Comparison of ENCODE assay signal across 20 cellular contexts in the genomic region with DNA sequence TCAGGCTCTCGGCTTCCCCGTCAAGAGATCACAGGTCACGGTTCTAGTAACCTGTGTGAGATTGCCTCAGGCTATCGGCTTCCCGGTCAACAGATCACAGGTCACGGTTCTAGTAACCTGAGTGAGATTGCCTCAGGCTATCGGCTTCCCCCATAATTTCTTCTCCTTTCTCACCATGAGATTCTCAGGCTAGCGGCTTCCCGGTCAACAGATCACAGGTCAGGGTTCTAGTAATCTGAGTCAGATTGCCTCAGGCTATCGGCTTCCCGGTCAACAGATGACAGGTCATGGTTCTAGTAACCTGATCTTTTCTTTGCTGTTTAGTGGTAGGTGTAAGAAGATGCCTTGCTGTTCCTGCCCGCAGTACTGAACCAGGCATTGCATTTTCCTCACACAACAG.
DNase-seq lines count a peak whose midpoint lies in the region; ATAC-seq, FAIRE-seq and TF ChIP-seq lines count a peak whose summit lies in the region.
"Had no signal": no experiment of that assay in that cellular context is flagged by ENCODE, and none has a peak within 500 bp of the region (broad histone marks: within the 10 kb centered on the region; RNA-seq: fewer than 3 reads in every experiment).

No MANE protein-coding gene starts in this region.

- no peak for TF ChIP-seq RAD21 in HepG2 (CRISPR knock-in tag; IDR thresholded peaks at IDR 0.05)

- H3K4me3 Mint-ChIP-seq in glutamatergic neuron (ENCODE audit: unreplicated experiment), result no peak overlapping the region
- H3K4me3 Mint-ChIP-seq in activated CD8-positive, alpha-beta T cell treated with anti-CD3 and anti-CD28 coated beads, Interleukin-2, amount 10 ng/mL, durations not matched to agents 7 days and 5 days, result no peak overlapping the region
- H3K4me3 Mint-ChIP-seq: CD14-positive monocyte had no signal

- H3K27me3 ChIP-seq in HepG2 (ENCODE audit: control insufficient read depth in 1 of 2, insufficient read depth in 2 of 2, low read length in 2 of 2), result no peaks in the 10 kb centered on the region
- H3K27me3 ChIP-seq in heart right ventricle, result no peaks in the 10 kb centered on the region
- H3K27me3 ChIP-seq: MG63 had no signal

- H2AFZ ChIP-seq in HepG2 (ENCODE audit: low read length), result no peak overlapping the region

- peaks cover 2% of the 10 kb centered on the region for H3K27me3 Mint-ChIP-seq in glutamatergic neuron (ENCODE audit: unreplicated experiment)
- no peaks in the 10 kb centered on the region for H3K27me3 Mint-ChIP-seq in activated CD8-positive, alpha-beta T cell treated with anti-CD3 and anti-CD28 coated beads, Interleukin-2, amount 10 ng/mL, durations not matched to agents 7 days and 5 days (ENCODE audit: low read depth)

- intact Hi-C loops in HepG2 (cut with micrococcal nuclease; ENCODE audit: unreplicated experiment) (no loop called here), heart right ventricle (cut with DNase I) (no loop called here)

- no peak overlapping the region for H3K4me3 ChIP-seq in HepG2 (replicated peaks in 1 of 3; ENCODE audit: insufficient read depth in 1 of 3, low read depth in 2 of 3, low read length in 3 of 3)
- H3K4me3 ChIP-seq in heart right ventricle, result no peak overlapping the region
- H3K4me3 ChIP-seq: MG63 had no signal

- WGBS in HepG2 (ENCODE audit: low lambda C conversion rate), result 2% methylated on average over 12 of the region's 12 CpGs
- WGBS in heart right ventricle, 2 donors, result 79 to 85% methylated on average over 12 of the region's 12 CpGs

- H3K36me3 ChIP-seq in HepG2 (replicated peaks in 1 of 2; ENCODE audit: control insufficient read depth in 1 of 2, insufficient read depth in 2 of 2, low read length in 2 of 2) (no peaks in the 10 kb centered on the region), heart right ventricle (no peaks in the 10 kb centered on the region)
- H3K36me3 ChIP-seq: MG63 had no signal

- DNase-seq in ELR (ENCODE audit: low read depth), result peak; percentile 54
- peak; percentile 5 for DNase-seq in HTR-8/SVneo (ENCODE audit: insufficient read length, low spot score)
- DNase-seq in glutamatergic neuron, result peak; percentile 10
- DNase-seq in HepG2 (ENCODE audit: low spot score), result no peak
- DNase-seq in activated CD8-positive, alpha-beta T cell treated with anti-CD3 and anti-CD28 coated beads, Interleukin-2, amount 10 ng/mL, durations not matched to agents 7 days and 5 days, result no peak
- DNase-seq in frontal cortex (ENCODE audit: low spot score in 2 of 2), result no peak
- no peak for DNase-seq in heart right ventricle
- DNase-seq: HCEC 1CT; KG1; MG63; NCI-H1092; NCI-H1694 treated with DMSO at 0.1 percent for 48 hours; NCI-H2107; NCI-H226; NCI-H524 treated with DMSO at 0.1 percent for 48 hours; NK-92 treated with Interleukin-12 subunit alpha and Interleukin-12 subunit beta, amount 100 ng/mL, for 24 hours; RPMI8226; SIG-M5 had no signal

- TF ChIP-seq EP300 in HepG2 (IDR thresholded peaks at IDR 0.05; ENCODE audit: low read depth in 2 of 2, low read length in 2 of 2) (no peak), HepG2 (CRISPR knock-in tag; IDR thresholded peaks at IDR 0.05; ENCODE audit: borderline replicate concordance) (no peak)

- in situ Hi-C loops in HepG2 (cut with HindIII; ENCODE audit: extremely low pct_ligation_motif_present, low pct_unique_long_range_greater_than_20kb), result no loop called here

- BruUV-seq in HepG2 (replicated peaks; lab: Mats Ljungman, UMichigan), result no TSS peak

- H3K27ac ChIP-seq in HepG2 (ENCODE audit: extremely low read length, insufficient read depth, low read length), result no peak overlapping the region
- no peak overlapping the region for H3K27ac ChIP-seq in heart right ventricle

- H3K4me2 ChIP-seq in HepG2 (ENCODE audit: low read depth, low read length), result no peak overlapping the region

- no peaks in the 10 kb centered on the region for H4K20me1 ChIP-seq in HepG2 (ENCODE audit: insufficient read depth, low read length)

- H3K4me1 Mint-ChIP-seq in glutamatergic neuron (ENCODE audit: low read depth, unreplicated experiment), result no peaks in the 10 kb centered on the region
- no peaks in the 10 kb centered on the region for H3K4me1 Mint-ChIP-seq in activated CD8-positive, alpha-beta T cell treated with anti-CD3 and anti-CD28 coated beads, Interleukin-2, amount 10 ng/mL, durations not matched to agents 7 days and 5 days (ENCODE audit: low read depth)
- H3K4me1 Mint-ChIP-seq: CD14-positive monocyte had no signal

- H3K36me3 Mint-ChIP-seq in glutamatergic neuron (ENCODE audit: unreplicated experiment), result no peaks in the 10 kb centered on the region
- no peaks in the 10 kb centered on the region for H3K36me3 Mint-ChIP-seq in activated CD8-positive, alpha-beta T cell treated with anti-CD3 and anti-CD28 coated beads, Interleukin-2, amount 10 ng/mL, durations not matched to agents 7 days and 5 days (ENCODE audit: low read depth)
- H3K36me3 Mint-ChIP-seq: CD14-positive monocyte had no signal

- no peak for TF ChIP-seq CTCF in glutamatergic neuron (IDR thresholded peaks at IDR 0.05; ENCODE audit: partially characterized antibody, unreplicated experiment)
- TF ChIP-seq CTCF in HepG2 (CRISPR knock-in tag; IDR thresholded peaks at IDR 0.05), result no peak
- TF ChIP-seq CTCF in heart right ventricle (IDR thresholded peaks at IDR 0.05), result no peak

- POLR2A ChIA-PET in HepG2 (lab: Yijun Ruan, JAX), result no interaction called here
- POLR2A ChIA-PET in activated CD8-positive, alpha-beta T cell treated with anti-CD3 and anti-CD28 coated beads, Interleukin-2, amount 10 ng/mL, durations not matched to agents 7 days and 5 days (lab: Charles Lee), result no interaction called here

- no peaks in the 10 kb centered on the region for H3K9me3 Mint-ChIP-seq in glutamatergic neuron (ENCODE audit: unreplicated experiment)
- H3K9me3 Mint-ChIP-seq in activated CD8-positive, alpha-beta T cell treated with anti-CD3 and anti-CD28 coated beads, Interleukin-2, amount 10 ng/mL, durations not matched to agents 7 days and 5 days (ENCODE audit: insufficient read depth), result peaks cover 17% of the 10 kb centered on the region

- no peak for FAIRE-seq in HTR-8/SVneo (lab: Jason Lieb, UNC)
- no peak for FAIRE-seq in HepG2 (lab: Jason Lieb, UNC)
- no peak for FAIRE-seq in frontal cortex (lab: Jason Lieb, UNC)

- peak; percentile 53 for ATAC-seq in HepG2
- no peak for ATAC-seq in activated CD8-positive, alpha-beta T cell treated with anti-CD3 and anti-CD28 coated beads, Interleukin-2, amount 10 ng/mL, durations not matched to agents 7 days and 5 days
- ATAC-seq in GM21423 (IDR thresholded peaks at IDR 0.05; ENCODE audit: unreplicated experiment), result no peak
- no peak for ATAC-seq in heart right ventricle

- no peak overlapping the region for H3K27ac Mint-ChIP-seq in glutamatergic neuron (ENCODE audit: unreplicated experiment)
- no peak overlapping the region for H3K27ac Mint-ChIP-seq in activated CD8-positive, alpha-beta T cell treated with anti-CD3 and anti-CD28 coated beads, Interleukin-2, amount 10 ng/mL, durations not matched to agents 7 days and 5 days
- H3K27ac Mint-ChIP-seq: CD14-positive monocyte had no signal

- CTCF ChIA-PET in HepG2 (lab: Yijun Ruan, JAX; ENCODE audit: low intra/inter-chr PET ratio, low total read pairs), result no interaction called here
- CTCF ChIA-PET in activated CD8-positive, alpha-beta T cell treated with anti-CD3 and anti-CD28 coated beads, Interleukin-2, amount 10 ng/mL, durations not matched to agents 7 days and 5 days (lab: Charles Lee), result no interaction called here

- TF ChIP-seq POLR2A in HepG2 (IDR thresholded peaks at IDR 0.05; ENCODE audit: insufficient read depth in 1 of 2, low read depth in 2 of 2, low read length in 2 of 2), result no peak

- H3K4me1 ChIP-seq in HepG2 (ENCODE audit: insufficient read depth, low read length) (no peaks in the 10 kb centered on the region), heart right ventricle (no peaks in the 10 kb centered on the region)

- H3K9ac ChIP-seq in HepG2 (ENCODE audit: insufficient read depth, low read depth, low read length), result no peak overlapping the region

- no peaks in the 10 kb centered on the region for H3K79me2 ChIP-seq in HepG2 (ENCODE audit: insufficient read depth, low read length)

- H3K9me3 ChIP-seq in HepG2 (ENCODE audit: low read length) (no peaks in the 10 kb centered on the region), heart right ventricle (peaks cover 0 to 7% (median 0%) of the 10 kb centered on the region in 11 donors)
- H3K9me3 ChIP-seq: MG63 had no signal

TF ChIP-seq in HepG2, 621 proteins besides CTCF, POLR2A, EP300 and RAD21:
- TF ChIP-seq KDM6A (CRISPR knock-in tag; IDR thresholded peaks at IDR 0.05; ENCODE audit: low read depth), result no peak
- TF ChIP-seq TOE1 (CRISPR knock-in tag; IDR thresholded peaks at IDR 0.05), result no peak
- TF ChIP-seq, protein P1, sequence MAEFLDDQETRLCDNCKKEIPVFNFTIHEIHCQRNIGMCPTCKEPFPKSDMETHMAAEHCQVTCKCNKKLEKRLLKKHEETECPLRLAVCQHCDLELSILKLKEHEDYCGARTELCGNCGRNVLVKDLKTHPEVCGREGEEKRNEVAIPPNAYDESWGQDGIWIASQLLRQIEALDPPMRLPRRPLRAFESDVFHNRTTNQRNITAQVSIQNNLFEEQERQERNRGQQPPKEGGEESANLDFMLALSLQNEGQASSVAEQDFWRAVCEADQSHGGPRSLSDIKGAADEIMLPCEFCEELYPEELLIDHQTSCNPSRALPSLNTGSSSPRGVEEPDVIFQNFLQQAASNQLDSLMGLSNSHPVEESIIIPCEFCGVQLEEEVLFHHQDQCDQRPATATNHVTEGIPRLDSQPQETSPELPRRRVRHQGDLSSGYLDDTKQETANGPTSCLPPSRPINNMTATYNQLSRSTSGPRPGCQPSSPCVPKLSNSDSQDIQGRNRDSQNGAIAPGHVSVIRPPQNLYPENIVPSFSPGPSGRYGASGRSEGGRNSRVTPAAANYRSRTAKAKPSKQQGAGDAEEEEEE (CRISPR knock-in tag; IDR thresholded peaks at IDR 0.05; ENCODE audit: borderline replicate concordance), result no peak
- no peak for TF ChIP-seq ZNF143 (CRISPR knock-in tag; IDR thresholded peaks at IDR 0.05)
- TF ChIP-seq ZNF720 (CRISPR knock-in tag; IDR thresholded peaks at IDR 0.05), result no peak
- no peak for TF ChIP-seq KAT2B (IDR thresholded peaks at IDR 0.05; ENCODE audit: borderline replicate concordance, low read depth, low read length)
- TF ChIP-seq ZNF296 (CRISPR knock-in tag; conservative IDR thresholded peaks at IDR 0.05), result no peak
- TF ChIP-seq HHEX (CRISPR knock-in tag; IDR thresholded peaks at IDR 0.05), result no peak
- TF ChIP-seq NR3C1 (CRISPR knock-in tag; IDR thresholded peaks at IDR 0.05), result no peak
- no peak for TF ChIP-seq ZNF264 (CRISPR knock-in tag; IDR thresholded peaks at IDR 0.05)
- TF ChIP-seq ZNF629 (CRISPR knock-in tag; conservative IDR thresholded peaks at IDR 0.05), result no peak
- TF ChIP-seq SIN3B (IDR thresholded peaks at IDR 0.05; ENCODE audit: low read length), result no peak
- no peak for TF ChIP-seq ZNF549 (CRISPR knock-in tag; IDR thresholded peaks at IDR 0.05)
- TF ChIP-seq ZFAT (CRISPR knock-in tag; conservative IDR thresholded peaks at IDR 0.05), result no peak

Comparison
In these comparisons a context has a peak if more than half of its experiments do, and no peak if none do; other contexts are left out.
1. DNase-seq: peak in ELR (single experiment), HTR-8/SVneo (single experiment) and glutamatergic neuron (single experiment); none in HepG2 (single experiment), activated CD8-positive, alpha-beta T cell treated with anti-CD3 and anti-CD28 coated beads, Interleukin-2, amount 10 ng/mL, durations not matched to agents 7 days and 5 days (single experiment), frontal cortex (0 of 2) and heart right ventricle (0 of 2).